18 cellular contexts compared by ENCODE assay signal in the genomic region with DNA sequence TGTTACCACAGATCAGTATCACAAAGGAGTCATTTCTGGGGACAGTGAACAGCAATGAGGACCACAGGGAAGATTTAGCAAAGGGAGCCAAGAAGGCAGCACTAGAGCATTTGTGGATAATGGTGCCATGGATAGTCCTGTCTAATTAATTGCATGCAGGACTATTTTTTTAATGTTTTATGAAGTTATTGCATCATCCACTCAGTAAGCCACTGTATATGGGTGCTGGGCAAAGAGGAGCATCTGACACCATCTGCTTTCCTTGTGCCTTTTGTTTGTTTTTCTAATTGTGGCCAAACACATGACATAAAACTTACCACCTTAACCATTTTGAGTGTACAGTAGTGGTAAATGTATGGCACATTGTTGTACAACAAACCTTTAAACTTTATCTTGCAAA. TPM values are rescaled to one million over a fixed set of nuclear protein-coding genes. Genes with fewer than 3 reads are reported as not detected.
"Had no signal": no experiment of that assay in that cellular context is flagged by ENCODE, and none has a peak within 500 bp of the region (broad histone marks: within the 10 kb centered on the region; RNA-seq: fewer than 3 reads in every experiment).

No MANE protein-coding gene starts in this region.

- H3K36me3 Mint-ChIP-seq: activated CD4-positive, alpha-beta memory T cell treated with anti-CD3 and anti-CD28 coated beads for 36 hours; activated naive CD8-positive, alpha-beta T cell treated with anti-CD3 and anti-CD28 coated beads, Interleukin-2, amount 10 ng/mL, durations not matched to agents 7 days and 5 days; naive thymus-derived CD4-positive, alpha-beta T cell; stimulated activated effector memory CD8-positive, alpha-beta T cell treated with anti-CD3 and anti-CD28 coated beads, Interleukin-12 subunit alpha, Interleukin-12 subunit beta, amount 100 ng/mL, for 72 hours had no signal

- H3K4me1 Mint-ChIP-seq: activated naive CD8-positive, alpha-beta T cell treated with anti-CD3 and anti-CD28 coated beads, Interleukin-2, amount 10 ng/mL, durations not matched to agents 7 days and 5 days; stimulated activated effector memory CD8-positive, alpha-beta T cell treated with anti-CD3 and anti-CD28 coated beads, Interleukin-12 subunit alpha, Interleukin-12 subunit beta, amount 100 ng/mL, for 72 hours had no signal

- DNase-seq: activated CD4-positive, alpha-beta memory T cell treated with anti-CD3 and anti-CD28 coated beads for 36 hours; activated CD4-positive, alpha-beta T cell treated with anti-CD3 and anti-CD28 coated beads for 1 hour; activated naive CD8-positive, alpha-beta T cell treated with anti-CD3 and anti-CD28 coated beads, Interleukin-2, amount 10 ng/mL, durations not matched to agents 7 days and 5 days; activated T-cell treated with anti-CD3 and anti-CD28 coated beads, Interleukin-2, amount 50 U/mL, for 72 hours; aorta; dorsolateral prefrontal cortex; gastrocnemius medialis; islet precursor cell; mammary epithelial cell; naive thymus-derived CD4-positive, alpha-beta T cell; substantia nigra; transverse colon had no signal

- ATAC-seq: activated T-cell treated with anti-CD3 and anti-CD28 coated beads, Interleukin-2, amount 50 U/mL, for 72 hours; gastrocnemius medialis; left lobe of liver; naive thymus-derived CD4-positive, alpha-beta T cell; stimulated activated effector memory CD8-positive, alpha-beta T cell treated with anti-CD3 and anti-CD28 coated beads, Interleukin-12 subunit alpha, Interleukin-12 subunit beta, amount 100 ng/mL, for 72 hours had no signal

- H3K27me3 ChIP-seq: dorsolateral prefrontal cortex, esophagus muscularis mucosa, gastrocnemius medialis, neutrophil, transverse colon had no signal

- H3K4me1 ChIP-seq: gastrocnemius medialis had no signal

- H3K9me3 Mint-ChIP-seq: activated CD4-positive, alpha-beta memory T cell treated with anti-CD3 and anti-CD28 coated beads for 36 hours; activated naive CD8-positive, alpha-beta T cell treated with anti-CD3 and anti-CD28 coated beads, Interleukin-2, amount 10 ng/mL, durations not matched to agents 7 days and 5 days; activated T-cell treated with anti-CD3 and anti-CD28 coated beads, Interleukin-2, amount 50 U/mL, for 72 hours; stimulated activated effector memory CD8-positive, alpha-beta T cell treated with anti-CD3 and anti-CD28 coated beads, Interleukin-12 subunit alpha, Interleukin-12 subunit beta, amount 100 ng/mL, for 72 hours had no signal

- H3K9me3 ChIP-seq: esophagus muscularis mucosa, gastrocnemius medialis, neutrophil, transverse colon had no signal

- H3K36me3 ChIP-seq: transverse colon had no signal

- H3K27ac ChIP-seq: dorsolateral prefrontal cortex, esophagus muscularis mucosa, gastrocnemius medialis, neutrophil, transverse colon had no signal

- H3K27ac Mint-ChIP-seq: activated CD4-positive, alpha-beta memory T cell treated with anti-CD3 and anti-CD28 coated beads for 36 hours; activated naive CD8-positive, alpha-beta T cell treated with anti-CD3 and anti-CD28 coated beads, Interleukin-2, amount 10 ng/mL, durations not matched to agents 7 days and 5 days; activated T-cell treated with anti-CD3 and anti-CD28 coated beads, Interleukin-2, amount 50 U/mL, for 72 hours; naive thymus-derived CD4-positive, alpha-beta T cell; stimulated activated effector memory CD8-positive, alpha-beta T cell treated with anti-CD3 and anti-CD28 coated beads, Interleukin-12 subunit alpha, Interleukin-12 subunit beta, amount 100 ng/mL, for 72 hours had no signal

- H3K4me2 ChIP-seq: smooth muscle cell had no signal

- H3K4me3 ChIP-seq: dorsolateral prefrontal cortex, esophagus muscularis mucosa, gastrocnemius medialis, smooth muscle cell, transverse colon had no signal

- H3K4me3 Mint-ChIP-seq: activated CD4-positive, alpha-beta memory T cell treated with anti-CD3 and anti-CD28 coated beads for 36 hours; activated naive CD8-positive, alpha-beta T cell treated with anti-CD3 and anti-CD28 coated beads, Interleukin-2, amount 10 ng/mL, durations not matched to agents 7 days and 5 days; activated T-cell treated with anti-CD3 and anti-CD28 coated beads, Interleukin-2, amount 50 U/mL, for 72 hours; naive thymus-derived CD4-positive, alpha-beta T cell; stimulated activated effector memory CD8-positive, alpha-beta T cell treated with anti-CD3 and anti-CD28 coated beads, Interleukin-12 subunit alpha, Interleukin-12 subunit beta, amount 100 ng/mL, for 72 hours had no signal

RNA-seq across cellular contexts. Expression of a gene that starts 23.5 kb away (rescaled TPM):
- total RNA-seq: bronchial epithelial cell had no signal
